3 cellular contexts compared by ENCODE assay signal in the genomic region with DNA sequence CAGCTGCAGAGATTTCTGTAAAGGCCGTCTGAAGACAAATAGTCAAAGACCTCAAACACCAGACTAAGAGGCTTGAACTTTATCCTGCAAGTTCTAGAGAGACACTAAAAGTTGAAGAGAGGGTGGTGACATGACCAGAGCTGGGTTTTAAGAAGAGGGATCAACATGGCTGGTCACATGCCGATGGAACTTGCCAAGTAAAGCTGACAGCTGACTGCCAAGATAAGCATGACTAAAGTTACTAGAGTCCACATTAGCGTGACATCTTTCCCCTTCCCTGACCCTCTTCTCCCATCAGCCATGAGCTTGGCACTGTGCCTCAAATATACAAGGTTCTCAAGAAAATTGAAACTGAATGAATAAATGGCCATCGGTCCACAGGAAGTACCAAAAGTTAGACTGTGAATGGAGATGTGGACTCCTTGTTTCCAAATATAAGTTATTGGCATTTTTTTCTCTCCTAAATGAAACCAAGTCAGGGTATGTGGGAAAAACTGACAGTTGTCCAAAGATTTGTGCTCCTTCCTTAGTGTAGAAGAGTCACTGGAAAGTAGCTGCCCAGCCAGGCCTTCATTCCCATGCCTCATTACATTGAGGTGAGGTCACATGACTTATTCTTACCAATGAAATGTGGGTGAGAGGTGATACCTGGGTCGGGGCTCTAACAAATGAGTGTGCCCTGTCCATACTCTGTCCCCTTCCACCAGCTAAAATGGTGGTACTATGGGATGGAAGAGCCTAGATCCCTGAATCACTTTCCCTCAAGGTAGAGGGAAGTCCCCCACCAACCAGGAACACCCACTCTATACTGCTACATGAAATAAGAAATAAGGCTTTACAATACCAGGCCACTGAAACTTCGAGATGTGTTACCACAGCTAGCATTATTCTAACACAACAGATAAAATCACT.
TF ChIP-seq lines count a peak whose summit lies in the region.

No MANE protein-coding gene starts in this region.

TF ChIP-seq in liver, 16 proteins besides CTCF, POLR2A, EP300 and RAD21:
- TF ChIP-seq HNF4G (IDR thresholded peaks at IDR 0.05) (no peak), RXRA (IDR thresholded peaks at IDR 0.05) (peak; percentile 66 to 69), SP1 (IDR thresholded peaks at IDR 0.05) (peak; percentile 24), FOXA1 (IDR thresholded peaks at IDR 0.05) (no peak), NR2F2 (IDR thresholded peaks at IDR 0.05) (peak; percentile 87), FOXA2 (IDR thresholded peaks at IDR 0.05) (peak; percentile 22), HNF4A (conservative IDR thresholded peaks at IDR 0.05) (peak in 1 of 2 donors; percentile 44)

TF ChIP-seq in HepG2, 621 proteins besides CTCF, POLR2A, EP300 and RAD21:
- TF ChIP-seq PAXIP1 (CRISPR knock-in tag; conservative IDR thresholded peaks at IDR 0.05), result no peak
- TF ChIP-seq ZNF513 (CRISPR knock-in tag; conservative IDR thresholded peaks at IDR 0.05), result no peak
- TF ChIP-seq EED (CRISPR knock-in tag; IDR thresholded peaks at IDR 0.05), result no peak
- TF ChIP-seq ZNF292 (CRISPR knock-in tag; IDR thresholded peaks at IDR 0.05; ENCODE audit: borderline replicate concordance, low read depth), result no peak
TF ChIP-seq in HepG2: peak in this region for 0.

TF ChIP-seq in GM12891, 5 proteins besides CTCF, POLR2A, EP300 and RAD21:
- TF ChIP-seq PAX5 (IDR thresholded peaks at IDR 0.05; ENCODE audit: insufficient read depth, low read length, severe bottlenecking), result no peak
- no peak for TF ChIP-seq TAF1 (IDR thresholded peaks at IDR 0.05; ENCODE audit: low read depth, low read length)
- TF ChIP-seq POU2F2 (IDR thresholded peaks at IDR 0.05; ENCODE audit: low read depth, low read length), result no peak
- no peak for TF ChIP-seq POLR2AphosphoS5 (IDR thresholded peaks at IDR 0.05; ENCODE audit: low read depth, low read length)
- TF ChIP-seq SPI1 (IDR thresholded peaks at IDR 0.05; ENCODE audit: low read depth, low read length), result no peak
